In the genomic region with DNA sequence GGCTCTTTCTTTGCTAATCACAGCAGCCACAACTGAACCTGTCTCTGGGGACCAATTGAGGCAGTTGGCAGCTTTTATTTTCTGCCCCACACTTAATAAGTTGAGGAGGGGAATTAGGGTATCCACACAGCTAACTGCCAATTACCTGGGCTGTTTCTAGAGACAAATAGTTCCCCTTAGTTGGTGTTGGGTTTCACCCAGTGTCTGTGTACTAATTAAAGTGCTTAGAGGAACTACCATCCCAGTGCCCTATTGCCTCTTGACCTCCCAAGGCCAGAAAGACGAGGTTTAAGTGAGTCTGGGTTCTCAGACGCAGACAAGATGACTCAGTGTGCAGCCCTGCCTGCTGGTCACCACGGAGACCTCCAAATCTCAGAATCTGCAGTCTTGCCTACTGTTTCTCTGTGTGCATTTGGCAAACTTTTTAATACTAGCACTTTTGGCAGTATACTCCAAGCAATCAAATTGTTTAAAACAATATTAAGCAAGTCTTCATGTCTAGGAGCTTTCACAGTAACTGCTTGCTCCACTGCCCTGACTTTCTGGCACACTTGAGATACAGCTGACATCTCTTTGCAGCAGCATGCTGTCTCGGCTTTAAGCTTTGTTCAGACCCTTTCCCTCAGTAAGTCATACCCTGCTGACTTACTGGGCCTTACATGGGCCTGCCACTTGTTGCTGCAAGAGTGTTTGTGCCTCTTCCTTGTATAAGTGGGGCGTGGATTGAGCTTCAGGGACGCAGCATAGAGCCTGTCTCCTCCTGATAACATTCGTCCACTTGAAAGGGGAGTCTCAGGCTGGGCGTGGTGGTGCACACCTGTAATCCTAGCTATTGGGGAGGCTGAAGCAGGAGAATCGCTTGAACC, we compare ENCODE assay signal across 1 cellular context.
TF ChIP-seq lines count a peak whose summit lies in the region.

No MANE protein-coding gene starts in this region.

TF ChIP-seq in GM23338, 12 proteins besides CTCF, POLR2A, EP300 and RAD21 (continued from another document):
- no peak for TF ChIP-seq REST (IDR thresholded peaks at IDR 0.05; ENCODE audit: unreplicated experiment)
- no peak for TF ChIP-seq ZNF331 (CRISPR knock-in tag; IDR thresholded peaks at IDR 0.05; ENCODE audit: low read depth)
- TF ChIP-seq EZH2 (IDR thresholded peaks at IDR 0.05; ENCODE audit: low read depth, unreplicated experiment) = no peak
- no peak for TF ChIP-seq JUNB (IDR thresholded peaks at IDR 0.05; ENCODE audit: unreplicated experiment)
- TF ChIP-seq, protein P1, sequence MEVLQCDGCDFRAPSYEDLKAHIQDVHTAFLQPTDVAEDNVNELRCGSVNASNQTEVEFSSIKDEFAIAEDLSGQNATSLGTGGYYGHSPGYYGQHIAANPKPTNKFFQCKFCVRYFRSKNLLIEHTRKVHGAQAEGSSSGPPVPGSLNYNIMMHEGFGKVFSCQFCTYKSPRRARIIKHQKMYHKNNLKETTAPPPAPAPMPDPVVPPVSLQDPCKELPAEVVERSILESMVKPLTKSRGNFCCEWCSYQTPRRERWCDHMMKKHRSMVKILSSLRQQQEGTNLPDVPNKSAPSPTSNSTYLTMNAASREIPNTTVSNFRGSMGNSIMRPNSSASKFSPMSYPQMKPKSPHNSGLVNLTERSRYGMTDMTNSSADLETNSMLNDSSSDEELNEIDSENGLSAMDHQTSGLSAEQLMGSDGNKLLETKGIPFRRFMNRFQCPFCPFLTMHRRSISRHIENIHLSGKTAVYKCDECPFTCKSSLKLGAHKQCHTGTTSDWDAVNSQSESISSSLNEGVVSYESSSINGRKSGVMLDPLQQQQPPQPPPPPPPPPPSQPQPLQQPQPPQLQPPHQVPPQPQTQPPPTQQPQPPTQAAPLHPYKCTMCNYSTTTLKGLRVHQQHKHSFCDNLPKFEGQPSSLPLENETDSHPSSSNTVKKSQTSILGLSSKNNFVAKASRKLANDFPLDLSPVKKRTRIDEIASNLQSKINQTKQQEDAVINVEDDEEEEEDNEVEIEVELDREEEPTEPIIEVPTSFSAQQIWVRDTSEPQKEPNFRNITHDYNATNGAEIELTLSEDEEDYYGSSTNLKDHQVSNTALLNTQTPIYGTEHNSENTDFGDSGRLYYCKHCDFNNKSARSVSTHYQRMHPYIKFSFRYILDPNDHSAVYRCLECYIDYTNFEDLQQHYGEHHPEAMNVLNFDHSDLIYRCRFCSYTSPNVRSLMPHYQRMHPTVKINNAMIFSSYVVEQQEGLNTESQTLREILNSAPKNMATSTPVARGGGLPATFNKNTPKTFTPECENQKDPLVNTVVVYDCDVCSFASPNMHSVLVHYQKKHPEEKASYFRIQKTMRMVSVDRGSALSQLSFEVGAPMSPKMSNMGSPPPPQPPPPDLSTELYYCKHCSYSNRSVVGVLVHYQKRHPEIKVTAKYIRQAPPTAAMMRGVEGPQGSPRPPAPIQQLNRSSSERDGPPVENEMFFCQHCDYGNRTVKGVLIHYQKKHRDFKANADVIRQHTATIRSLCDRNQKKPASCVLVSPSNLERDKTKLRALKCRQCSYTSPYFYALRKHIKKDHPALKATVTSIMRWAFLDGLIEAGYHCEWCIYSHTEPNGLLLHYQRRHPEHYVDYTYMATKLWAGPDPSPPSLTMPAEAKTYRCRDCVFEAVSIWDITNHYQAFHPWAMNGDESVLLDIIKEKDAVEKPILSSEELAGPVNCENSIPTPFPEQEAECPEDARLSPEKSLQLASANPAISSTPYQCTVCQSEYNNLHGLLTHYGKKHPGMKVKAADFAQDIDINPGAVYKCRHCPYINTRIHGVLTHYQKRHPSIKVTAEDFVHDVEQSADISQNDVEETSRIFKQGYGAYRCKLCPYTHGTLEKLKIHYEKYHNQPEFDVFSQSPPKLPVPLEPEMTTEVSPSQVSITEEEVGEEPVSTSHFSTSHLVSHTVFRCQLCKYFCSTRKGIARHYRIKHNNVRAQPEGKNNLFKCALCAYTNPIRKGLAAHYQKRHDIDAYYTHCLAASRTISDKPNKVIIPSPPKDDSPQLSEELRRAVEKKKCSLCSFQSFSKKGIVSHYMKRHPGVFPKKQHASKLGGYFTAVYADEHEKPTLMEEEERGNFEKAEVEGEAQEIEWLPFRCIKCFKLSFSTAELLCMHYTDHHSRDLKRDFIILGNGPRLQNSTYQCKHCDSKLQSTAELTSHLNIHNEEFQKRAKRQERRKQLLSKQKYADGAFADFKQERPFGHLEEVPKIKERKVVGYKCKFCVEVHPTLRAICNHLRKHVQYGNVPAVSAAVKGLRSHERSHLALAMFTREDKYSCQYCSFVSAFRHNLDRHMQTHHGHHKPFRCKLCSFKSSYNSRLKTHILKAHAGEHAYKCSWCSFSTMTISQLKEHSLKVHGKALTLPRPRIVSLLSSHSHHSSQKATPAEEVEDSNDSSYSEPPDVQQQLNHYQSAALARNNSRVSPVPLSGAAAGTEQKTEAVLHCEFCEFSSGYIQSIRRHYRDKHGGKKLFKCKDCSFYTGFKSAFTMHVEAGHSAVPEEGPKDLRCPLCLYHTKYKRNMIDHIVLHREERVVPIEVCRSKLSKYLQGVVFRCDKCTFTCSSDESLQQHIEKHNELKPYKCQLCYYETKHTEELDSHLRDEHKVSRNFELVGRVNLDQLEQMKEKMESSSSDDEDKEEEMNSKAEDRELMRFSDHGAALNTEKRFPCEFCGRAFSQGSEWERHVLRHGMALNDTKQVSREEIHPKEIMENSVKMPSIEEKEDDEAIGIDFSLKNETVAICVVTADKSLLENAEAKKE (CRISPR knock-in tag; IDR thresholded peaks at IDR 0.05) = no peak
- no peak for TF ChIP-seq POLR2AphosphoS5 (IDR thresholded peaks at IDR 0.05; ENCODE audit: low read depth)
- TF ChIP-seq NANOG (IDR thresholded peaks at IDR 0.05; ENCODE audit: borderline replicate concordance) = no peak
- no peak for TF ChIP-seq ZNF114 (CRISPR knock-in tag; IDR thresholded peaks at IDR 0.05)
- TF ChIP-seq STAT1 (IDR thresholded peaks at IDR 0.05; ENCODE audit: unreplicated experiment) = no peak
